Comparison of ENCODE assay signal across 8 cellular contexts in the genomic region with DNA sequence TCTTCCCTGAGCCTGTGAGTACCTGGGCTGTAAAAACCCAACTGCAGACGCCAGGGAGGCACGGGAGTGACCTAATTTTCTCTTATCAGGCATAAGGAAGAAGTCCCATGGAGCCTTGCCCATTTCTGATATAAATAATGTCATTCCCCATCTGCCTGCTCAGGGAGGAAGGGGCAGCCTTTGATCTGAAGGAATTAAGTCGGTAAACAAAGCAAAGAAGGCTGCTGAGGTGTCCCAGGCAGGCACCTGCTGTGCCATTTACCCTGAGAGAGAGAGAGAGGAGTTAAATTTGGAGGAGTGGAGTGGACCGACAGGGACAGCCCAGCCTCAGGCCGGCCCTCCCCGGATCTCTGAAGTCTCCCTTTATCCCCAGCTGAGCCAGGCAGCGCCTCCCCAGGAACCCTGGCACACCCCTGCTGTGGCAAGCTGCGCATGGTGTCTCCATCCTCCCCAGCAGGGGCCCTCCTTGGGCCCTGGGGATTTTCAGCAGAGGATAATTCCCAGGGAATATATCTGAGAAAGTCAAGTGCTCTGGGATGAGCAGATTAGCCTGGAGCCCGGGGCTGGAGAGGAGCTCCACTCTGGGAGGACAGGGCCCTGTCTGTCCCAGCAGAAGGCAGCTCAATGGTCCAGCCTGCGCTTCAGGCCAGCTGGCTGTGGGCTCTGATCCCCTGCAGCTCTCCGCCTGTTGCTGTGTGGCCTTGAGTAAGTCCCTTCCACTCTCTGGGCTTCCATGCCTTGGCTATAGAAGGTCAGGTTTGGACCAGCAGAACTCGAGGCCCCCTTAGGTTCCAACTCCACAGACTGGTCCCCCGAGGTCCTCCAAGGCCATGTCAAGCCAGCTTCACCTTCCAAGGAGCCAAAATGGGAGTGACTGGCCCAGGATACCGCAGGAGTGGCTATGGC. TPM values are rescaled to one million over a fixed set of nuclear protein-coding genes. Genes with fewer than 3 reads are reported as not detected.
A peak's percentile ranks its signal among the peaks of the same experiment; 100 is the strongest.
DNase-seq lines count a peak whose midpoint lies in the region; ATAC-seq and TF ChIP-seq lines count a peak whose summit lies in the region.
"Had no signal": no experiment of that assay in that cellular context is flagged by ENCODE, and none has a peak within 500 bp of the region (broad histone marks: within the 10 kb centered on the region; RNA-seq: fewer than 3 reads in every experiment).

No MANE protein-coding gene starts in this region.

- TF ChIP-seq CTCF in osteoblast (IDR thresholded peaks at IDR 0.05; ENCODE audit: extremely low read depth, low read depth, low read length) (no peak), A673 (conservative IDR thresholded peaks at IDR 0.05; ENCODE audit: low read depth, low read length) (no peak)

- POLR2A ChIA-PET in A673 (lab: Charles Lee; ENCODE audit: low non-redundant PET) = no interaction called here

- peaks cover under 1% of the 10 kb centered on the region for H3K36me3 ChIP-seq in osteoblast (ENCODE audit: insufficient read depth, low read length)
- no peaks in the 10 kb centered on the region for H3K36me3 ChIP-seq in A673 (ENCODE audit: insufficient read depth, low read length, poor library complexity, severe bottlenecking)

- no peak overlapping the region for H3K27ac ChIP-seq in osteoblast (ENCODE audit: low read depth, low read length)
- H3K27ac ChIP-seq in A673 (ENCODE audit: low read depth, low read length, poor library complexity, severe bottlenecking) = no peak overlapping the region
- H3K27ac ChIP-seq: KMS-11 had no signal

- H3K4me3 ChIP-seq in osteoblast (ENCODE audit: insufficient read depth, low read length) (no peak overlapping the region), A673 (ENCODE audit: low read depth, low read length, poor library complexity, severe bottlenecking) (no peak overlapping the region)

- no peak for ATAC-seq in GM21723 (IDR thresholded peaks at IDR 0.05; ENCODE audit: unreplicated experiment)

- no peaks in the 10 kb centered on the region for H3K79me2 ChIP-seq in osteoblast (ENCODE audit: insufficient read depth, low read length)

- H3K27me3 ChIP-seq in osteoblast (ENCODE audit: insufficient read depth, low read length) = peaks cover 13% of the 10 kb centered on the region
- no peaks in the 10 kb centered on the region for H3K27me3 ChIP-seq in A673 (replicated peaks; ENCODE audit: insufficient read depth, low read depth, low read length, poor library complexity)

- peak; percentile 68 for DNase-seq in DMS 273 treated with DMSO at 0.1 percent for 48 hours (lab: John Stamatoyannopoulos, UW)
- peak; percentile 37 for DNase-seq in LoVo (ENCODE audit: low spot score)
- peak; percentile 92 for DNase-seq in cerebellar cortex (ENCODE audit: low spot score)
- peak; percentile 87 for DNase-seq in osteoblast (ENCODE audit: insufficient read length, low spot score, missing footprints)
- DNase-seq in stimulated activated naive CD4-positive, alpha-beta T cell treated with Interleukin-2 at 50 U/mL for 16 hours (lab: John Stamatoyannopoulos, UW) = no peak
- no peak for DNase-seq in A673 (ENCODE audit: low spot score)

- H3K4me1 ChIP-seq in osteoblast (ENCODE audit: insufficient read depth, low read length) = peaks cover 23% of the 10 kb centered on the region
- H3K4me1 ChIP-seq in A673 (ENCODE audit: insufficient read depth, low read length, poor library complexity, severe bottlenecking) = peaks cover 25% of the 10 kb centered on the region

- CTCF ChIA-PET in A673 (lab: Charles Lee) = no interaction called here

- intact Hi-C loops in A673 (cut with micrococcal nuclease; ENCODE audit: unreplicated experiment) = no loop called here

- H4K20me1 ChIP-seq in osteoblast (ENCODE audit: insufficient read depth, low read length) = peaks cover 9% of the 10 kb centered on the region

- BruUV-seq in A673 (replicated peaks; lab: Mats Ljungman, UMichigan) = no TSS peak

- H3K9me3 ChIP-seq in osteoblast (ENCODE audit: low read depth, low read length) (no peaks in the 10 kb centered on the region), A673 (ENCODE audit: low read depth, low read length, poor library complexity, severe bottlenecking) (no peaks in the 10 kb centered on the region)

- H2AFZ ChIP-seq in osteoblast (ENCODE audit: low read length) = no peak overlapping the region

- H3K4me2 ChIP-seq in osteoblast (ENCODE audit: insufficient read depth, low read length) = no peak overlapping the region
- H3K4me2 ChIP-seq: KMS-11 had no signal

RNA-seq across cellular contexts. Expression of a gene that starts 17.5 kb away (rescaled TPM):
- total RNA-seq in osteoblast (not detected in 2 replicates), A673 (2021) (not detected in 2 replicates)

Comparison
In these comparisons a context has a peak if more than half of its experiments do, and no peak if none do; other contexts are left out.
1. DNase-seq: peak in DMS 273 treated with DMSO at 0.1 percent for 48 hours (single experiment), LoVo (single experiment), cerebellar cortex (single experiment) and osteoblast (single experiment); none in stimulated activated naive CD4-positive, alpha-beta T cell treated with Interleukin-2 at 50 U/mL for 16 hours (single experiment) and A673 (single experiment).